ENCODE assay signal across 25 cellular contexts in the genomic region with DNA sequence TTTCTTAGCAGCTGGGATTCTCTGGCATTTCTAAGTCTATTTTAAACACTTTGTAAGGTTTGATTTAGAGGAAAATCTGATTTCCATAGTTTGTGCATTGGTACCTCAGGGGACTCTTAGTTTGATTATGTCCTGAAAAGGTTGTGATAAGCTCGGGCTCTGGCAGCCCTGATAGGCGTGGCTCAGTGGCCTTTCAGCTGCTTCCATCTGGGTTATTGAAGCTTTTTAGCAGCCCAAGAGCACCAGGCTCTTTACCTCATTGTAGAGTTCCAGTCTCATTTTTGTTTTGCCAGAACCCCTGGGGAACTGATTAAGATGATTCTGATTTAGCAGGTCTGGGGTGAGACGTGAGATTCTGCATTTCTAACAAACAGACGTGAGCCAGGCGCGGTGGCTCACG.
"Had no signal": no experiment of that assay in that cellular context is flagged by ENCODE, and none has a peak within 500 bp of the region (broad histone marks: within the 10 kb centered on the region; RNA-seq: fewer than 3 reads in every experiment).

No MANE protein-coding gene starts in this region.

- H3K27me3 ChIP-seq: brain microvascular endothelial cell, dorsolateral prefrontal cortex, esophagus muscularis mucosa, foreskin keratinocyte, gastroesophageal sphincter had no signal

- H3K4me1 ChIP-seq: esophagus muscularis mucosa, foreskin keratinocyte, gastroesophageal sphincter had no signal

- H3K4me3 Mint-ChIP-seq: activated CD4-positive, alpha-beta memory T cell treated with anti-CD3 and anti-CD28 coated beads, Interleukin-2, amount 10 ng/mL, durations not matched to agents 7 days and 5 days; activated CD4-positive, alpha-beta T cell treated with anti-CD3 and anti-CD28 coated beads for 36 hours; activated CD4-positive, alpha-beta T cell treated with anti-CD3 and anti-CD28 coated beads, Interleukin-2, amount 10 ng/mL, durations not matched to agents 24 days and 14 days; activated naive CD4-positive, alpha-beta T cell treated with anti-CD3 and anti-CD28 coated beads for 36 hours; activated naive CD8-positive, alpha-beta T cell; activated T-cell treated with anti-CD3 and anti-CD28 coated beads, Interleukin-2, amount 50 U/mL, for 4 hours; activated T-helper 17 cell treated with anti-CD3 and anti-CD28 coated beads, Interleukin-2, amount 50 U/mL, for 72 hours; central memory CD8-positive, alpha-beta T cell; dendritic cell treated with granulocyte-macrophage colony-stimulating factor and Interleukin-4, amounts not matched to agents 40 ng/mL and 50 ng/mL, for 4 days; endodermal cell had no signal

- DNase-seq: activated CD4-positive, alpha-beta memory T cell treated with anti-CD3 and anti-CD28 coated beads, Interleukin-2, amount 10 ng/mL, durations not matched to agents 7 days and 5 days; activated CD4-positive, alpha-beta T cell treated with anti-CD3 and anti-CD28 coated beads for 36 hours; activated CD4-positive, alpha-beta T cell treated with anti-CD3 and anti-CD28 coated beads, Interleukin-2, amount 10 ng/mL, durations not matched to agents 24 days and 14 days; activated CD4-positive, CD25-positive, alpha-beta regulatory T cell; activated CD4-positive, CD25-positive, alpha-beta regulatory T cell treated with anti-CD3 and anti-CD28 coated beads, Interleukin-2, amount 50 U/mL, for 72 hours; activated effector memory CD4-positive, alpha-beta T cell treated with Interleukin-2 at 50 U/mL for 16 hours; activated naive CD4-positive, alpha-beta T cell treated with anti-CD3 and anti-CD28 coated beads for 36 hours; activated T-cell treated with anti-CD3 and anti-CD28 coated beads, Interleukin-2, amount 50 U/mL, for 4 hours; amniotic stem cell; anterior cingulate cortex; brain microvascular endothelial cell; dorsolateral prefrontal cortex; effector memory CD4-positive, alpha-beta T cell; endodermal cell; foreskin keratinocyte; head of caudate nucleus; T-helper 1 cell; T-helper 2 cell had no signal

- H3K9me3 Mint-ChIP-seq: activated CD4-positive, alpha-beta memory T cell treated with anti-CD3 and anti-CD28 coated beads, Interleukin-2, amount 10 ng/mL, durations not matched to agents 7 days and 5 days; activated T-cell treated with anti-CD3 and anti-CD28 coated beads, Interleukin-2, amount 50 U/mL, for 4 hours; activated T-helper 17 cell treated with anti-CD3 and anti-CD28 coated beads, Interleukin-2, amount 50 U/mL, for 72 hours; central memory CD8-positive, alpha-beta T cell; dendritic cell treated with granulocyte-macrophage colony-stimulating factor and Interleukin-4, amounts not matched to agents 40 ng/mL and 50 ng/mL, for 4 days; endodermal cell had no signal

- H3K27ac Mint-ChIP-seq: activated CD4-positive, alpha-beta memory T cell treated with anti-CD3 and anti-CD28 coated beads, Interleukin-2, amount 10 ng/mL, durations not matched to agents 7 days and 5 days; activated CD4-positive, alpha-beta T cell treated with anti-CD3 and anti-CD28 coated beads for 36 hours; activated CD4-positive, alpha-beta T cell treated with anti-CD3 and anti-CD28 coated beads, Interleukin-2, amount 10 ng/mL, durations not matched to agents 24 days and 14 days; activated naive CD4-positive, alpha-beta T cell treated with anti-CD3 and anti-CD28 coated beads for 36 hours; activated naive CD8-positive, alpha-beta T cell; activated T-helper 17 cell treated with anti-CD3 and anti-CD28 coated beads, Interleukin-2, amount 50 U/mL, for 72 hours; dendritic cell treated with granulocyte-macrophage colony-stimulating factor and Interleukin-4, amounts not matched to agents 40 ng/mL and 50 ng/mL, for 4 days; endodermal cell had no signal

- H3K36me3 ChIP-seq: brain microvascular endothelial cell, esophagus muscularis mucosa, gastroesophageal sphincter had no signal

- H3K4me1 Mint-ChIP-seq: activated CD4-positive, alpha-beta memory T cell treated with anti-CD3 and anti-CD28 coated beads, Interleukin-2, amount 10 ng/mL, durations not matched to agents 7 days and 5 days; activated CD4-positive, alpha-beta T cell treated with anti-CD3 and anti-CD28 coated beads, Interleukin-2, amount 10 ng/mL, durations not matched to agents 24 days and 14 days; activated T-helper 17 cell treated with anti-CD3 and anti-CD28 coated beads, Interleukin-2, amount 50 U/mL, for 72 hours; central memory CD8-positive, alpha-beta T cell; endodermal cell had no signal

- H3K27me3 Mint-ChIP-seq: activated CD4-positive, alpha-beta memory T cell treated with anti-CD3 and anti-CD28 coated beads, Interleukin-2, amount 10 ng/mL, durations not matched to agents 7 days and 5 days; activated CD4-positive, alpha-beta T cell treated with anti-CD3 and anti-CD28 coated beads for 36 hours; activated naive CD8-positive, alpha-beta T cell; activated T-helper 17 cell treated with anti-CD3 and anti-CD28 coated beads, Interleukin-2, amount 50 U/mL, for 72 hours; dendritic cell treated with granulocyte-macrophage colony-stimulating factor and Interleukin-4, amounts not matched to agents 40 ng/mL and 50 ng/mL, for 4 days had no signal

- ATAC-seq: activated CD4-positive, alpha-beta T cell treated with anti-CD3 and anti-CD28 coated beads for 36 hours; activated T-cell treated with anti-CD3 and anti-CD28 coated beads, Interleukin-2, amount 50 U/mL, for 4 hours; activated T-helper 17 cell treated with anti-CD3 and anti-CD28 coated beads, Interleukin-2, amount 50 U/mL, for 72 hours; foreskin keratinocyte; gastroesophageal sphincter had no signal

- H3K27ac ChIP-seq: brain microvascular endothelial cell, coronary artery, dorsolateral prefrontal cortex, esophagus muscularis mucosa, foreskin keratinocyte, gastroesophageal sphincter had no signal

- H3K4me3 ChIP-seq: coronary artery, dorsolateral prefrontal cortex, esophagus muscularis mucosa, gastroesophageal sphincter had no signal
